In the genomic region with DNA sequence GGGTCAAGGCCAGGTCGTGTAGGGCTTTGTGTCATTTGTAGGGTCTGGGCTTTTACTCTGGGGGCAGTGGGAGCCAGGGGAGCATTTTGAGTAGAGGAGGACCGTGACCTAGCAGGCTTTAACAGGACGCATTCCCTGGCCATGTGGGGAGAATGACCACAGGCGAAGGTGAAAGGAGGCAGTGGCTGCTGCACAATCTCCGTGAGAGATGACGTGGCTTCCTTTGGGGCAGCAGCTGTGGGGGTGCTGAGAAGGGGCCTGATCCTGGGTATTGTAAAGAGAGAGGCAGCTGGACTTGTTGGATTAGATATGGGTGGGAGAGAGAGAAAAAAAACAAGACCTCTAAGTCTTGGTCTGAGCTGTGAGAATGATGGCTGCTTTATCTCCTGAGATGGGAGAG, we compare ENCODE assay signal across 14 cellular contexts. TPM values are rescaled to one million over a fixed set of nuclear protein-coding genes. Genes with fewer than 3 reads are reported as not detected.
A peak's percentile ranks its signal among the peaks of the same experiment; 100 is the strongest.
DNase-seq lines count a peak whose midpoint lies in the region; ATAC-seq and TF ChIP-seq lines count a peak whose summit lies in the region.
"Had no signal": no experiment of that assay in that cellular context is flagged by ENCODE, and none has a peak within 500 bp of the region (broad histone marks: within the 10 kb centered on the region; RNA-seq: fewer than 3 reads in every experiment).

No MANE protein-coding gene starts in this region.

- peaks cover 17% of the 10 kb centered on the region; the same call in 1 of the 2 replicates for H3K4me1 Mint-ChIP-seq in HFFc6 (ENCODE audit: low read depth)
- H3K4me1 Mint-ChIP-seq: IgD-negative memory B cell had no signal

- H3K36me3 ChIP-seq in WERI-Rb-1 = no peaks in the 10 kb centered on the region
- no peaks in the 10 kb centered on the region for H3K36me3 ChIP-seq in smooth muscle cell (ENCODE audit: low read depth)

- no peak overlapping the region for H2AFZ ChIP-seq in smooth muscle cell (ENCODE audit: low read depth)
- H2AFZ ChIP-seq: PC-9 had no signal

- H3K9me3 ChIP-seq in WERI-Rb-1 (ENCODE audit: severe bottlenecking) (no peaks in the 10 kb centered on the region), smooth muscle cell (replicated peaks; ENCODE audit: low read depth) (no peaks in the 10 kb centered on the region)

- no peak for ATAC-seq in GM19023 (IDR thresholded peaks at IDR 0.05; ENCODE audit: unreplicated experiment)

- H3K4me3 Mint-ChIP-seq in HFFc6 = no peak overlapping the region
- H3K4me3 Mint-ChIP-seq: IgD-negative memory B cell had no signal

- no peaks in the 10 kb centered on the region for H3F3A ChIP-seq in smooth muscle cell (ENCODE audit: low read depth)

- H3K27me3 ChIP-seq in WERI-Rb-1 (ENCODE audit: insufficient read depth, low read depth, severe bottlenecking) (no peaks in the 10 kb centered on the region), smooth muscle cell (ENCODE audit: low read depth) (no peaks in the 10 kb centered on the region)

- TF ChIP-seq CTCF in HFFc6 (IDR thresholded peaks at IDR 0.05) (no peak), WERI-Rb-1 (IDR thresholded peaks at IDR 0.05; ENCODE audit: low read depth, low read length) (no peak), fibroblast of villous mesenchyme (IDR thresholded peaks at IDR 0.05; ENCODE audit: insufficient read depth, low read depth, low read length) (no peak), smooth muscle cell (IDR thresholded peaks at IDR 0.05; ENCODE audit: borderline replicate concordance, insufficient read depth, poor library complexity, severe bottlenecking) (no peak)

- H4K20me1 ChIP-seq in smooth muscle cell (ENCODE audit: low read depth) = peaks cover 18% of the 10 kb centered on the region

- H3K27ac Mint-ChIP-seq in HFFc6 = peak overlapping the region; percentile 38; the same call in 1 of the 2 replicates

- DNase-seq in HFFc6 (no peak), WERI-Rb-1 (peak; percentile 83), fibroblast of villous mesenchyme (ENCODE audit: low read depth) (peak; percentile 57), smooth muscle cell (lab: John Stamatoyannopoulos, UW; ENCODE audit: unreplicated experiment) (no peak), SIG-M5 (lab: John Stamatoyannopoulos, UW) (no peak), iPS-NIHi11 (ENCODE audit: low spot score) (no peak)
- DNase-seq: Calu3, NCI-H1436, NCI-H2081, NCI-H226, NCI-H526 treated with DMSO at 0.1 percent for 48 hours, PC-9 had no signal

- H3K79me2 ChIP-seq in smooth muscle cell (ENCODE audit: low read depth) = no peaks in the 10 kb centered on the region

- H3K4me3 ChIP-seq in WERI-Rb-1 (ENCODE audit: low read depth, low read length) = no peak overlapping the region
- H3K4me3 ChIP-seq in fibroblast of villous mesenchyme (ENCODE audit: low read depth, low read length) = no peak overlapping the region
- no peak overlapping the region for H3K4me3 ChIP-seq in smooth muscle cell
- H3K4me3 ChIP-seq: PC-9 had no signal

- 48% methylated on average over 6 of the region's 6 CpGs for WGBS in smooth muscle cell (ENCODE audit: low lambda C conversion rate)

- H3K9me3 Mint-ChIP-seq in HFFc6 = no peaks in the 10 kb centered on the region

- H3K4me1 ChIP-seq in smooth muscle cell (ENCODE audit: low read depth) = peaks cover 5% of the 10 kb centered on the region

- peak overlapping the region; percentile 31 for H3K4me2 ChIP-seq in smooth muscle cell
- H3K4me2 ChIP-seq: PC-9 had no signal

- H3K36me3 Mint-ChIP-seq in HFFc6 (ENCODE audit: low read depth) = no peaks in the 10 kb centered on the region

- no peak overlapping the region for H3K9ac ChIP-seq in smooth muscle cell (ENCODE audit: low read depth)

- H3K27ac ChIP-seq in WERI-Rb-1 = peak overlapping the region; percentile 66
- no peak overlapping the region for H3K27ac ChIP-seq in smooth muscle cell (ENCODE audit: low read depth)
- H3K27ac ChIP-seq: PC-9 had no signal

- no peaks in the 10 kb centered on the region; the same call in 1 of the 2 replicates for H3K27me3 Mint-ChIP-seq in HFFc6 (ENCODE audit: insufficient read depth)
- H3K27me3 Mint-ChIP-seq: IgD-negative memory B cell had no signal

RNA-seq across cellular contexts. Expression of a gene that starts 46.0 kb away (rescaled TPM):
- total RNA-seq in HFFc6 (2021; fragmentation: NEBNext Ultra II Directional; extraction: Animal tissue kit (Norgen Biotek cat#: 25700)) = 10 to 100 TPM; 18.6 to 24.1 (median 19.9) TPM
- total RNA-seq in fibroblast of villous mesenchyme (25.1 and 25.5 TPM in 2 replicates), smooth muscle cell (8.6 and 12.4 TPM in 2 replicates)
- polyA plus RNA-seq in smooth muscle cell = 5.2 and 9.8 TPM in 2 replicates

RNA-seq across cellular contexts. Expression of a gene that starts 46.3 kb away (rescaled TPM):
- total RNA-seq in HFFc6 (2021; fragmentation: NEBNext Ultra II Directional; extraction: Animal tissue kit (Norgen Biotek cat#: 25700)) = 10 to 100 TPM; 66.6 to 86.1 (median 80.3) TPM
- total RNA-seq in fibroblast of villous mesenchyme (97.0 and 101 TPM in 2 replicates), smooth muscle cell (61.9 and 78.5 TPM in 2 replicates)
- polyA plus RNA-seq in smooth muscle cell = 47.1 and 47.6 TPM in 2 replicates

Comparison
In these comparisons a context has a peak if more than half of its experiments do, and no peak if none do; other contexts are left out.
1. DNase-seq: peak in WERI-Rb-1 (single experiment) and fibroblast of villous mesenchyme (single experiment); none in HFFc6 (single experiment), smooth muscle cell (single experiment), SIG-M5 (single experiment) and iPS-NIHi11 (single experiment).